In genomic region chr1:226403522-226404034, GRCh38 we compare ENCODE assay signal across 8 cellular contexts. TPM values are rescaled to one million over a fixed set of nuclear protein-coding genes. Genes with fewer than 3 reads are reported as not detected.
DNase-seq lines count a peak whose midpoint lies in the region; ATAC-seq and TF ChIP-seq lines count a peak whose summit lies in the region.

No MANE protein-coding gene starts in this region.

- H3K4me2 ChIP-seq in Loucy (ENCODE audit: low read depth, low read length, poor library complexity, severe bottlenecking) (peak overlapping the region; percentile 98), osteoblast (ENCODE audit: insufficient read depth, low read length) (no peak overlapping the region)

- ATAC-seq in HG03139 (IDR thresholded peaks at IDR 0.05; ENCODE audit: unreplicated experiment) (no peak), GM18519 (IDR thresholded peaks at IDR 0.05; ENCODE audit: low FRiP score, unreplicated experiment) (no peak)

- peaks cover 75% of the 10 kb centered on the region for H4K20me1 ChIP-seq in Loucy (ENCODE audit: insufficient read depth, low read length, poor library complexity, severe bottlenecking)
- H4K20me1 ChIP-seq in osteoblast (ENCODE audit: insufficient read depth, low read length), result peaks cover 37% of the 10 kb centered on the region

- H3K27ac ChIP-seq in osteoblast (ENCODE audit: low read depth, low read length), result no peak overlapping the region

- peaks cover 41% of the 10 kb centered on the region for H3K36me3 Mint-ChIP-seq in T-helper 1 cell treated with Interleukin-12 subunit alpha and Interleukin-12 subunit beta and Interleukin-4 antibody, amounts not matched to agents 30 μg/mL and 1 μg/mL, for 36 hours (ENCODE audit: low read depth)
- peaks cover 28% of the 10 kb centered on the region for H3K36me3 Mint-ChIP-seq in chondrocyte (ENCODE audit: low read depth)

- H3K4me3 ChIP-seq in Loucy (ENCODE audit: low read length, poor library complexity, severe bottlenecking) (peak overlapping the region; percentile 91), osteoblast (ENCODE audit: insufficient read depth, low read length) (no peak overlapping the region)

- TF ChIP-seq CTCF in Loucy (conservative IDR thresholded peaks at IDR 0.05; ENCODE audit: low read length) (peak; percentile 42), chondrocyte (IDR thresholded peaks at IDR 0.05) (peak; percentile 65), osteoblast (IDR thresholded peaks at IDR 0.05; ENCODE audit: extremely low read depth, low read depth, low read length) (peak; percentile 30)

- peaks cover 35% of the 10 kb centered on the region for H3K4me1 Mint-ChIP-seq in T-helper 1 cell treated with Interleukin-12 subunit alpha and Interleukin-12 subunit beta and Interleukin-4 antibody, amounts not matched to agents 30 μg/mL and 1 μg/mL, for 36 hours (ENCODE audit: low read depth)
- peaks cover 43% of the 10 kb centered on the region for H3K4me1 Mint-ChIP-seq in chondrocyte (ENCODE audit: low read depth)

- no peak overlapping the region for H3K4me3 Mint-ChIP-seq in T-helper 1 cell treated with Interleukin-12 subunit alpha and Interleukin-12 subunit beta and Interleukin-4 antibody, amounts not matched to agents 30 μg/mL and 1 μg/mL, for 36 hours
- no peak overlapping the region for H3K4me3 Mint-ChIP-seq in chondrocyte (ENCODE audit: unreplicated experiment)

- peak overlapping the region; percentile 92 for H3K9ac ChIP-seq in Loucy (ENCODE audit: low read depth, low read length, poor library complexity, severe bottlenecking)

- H3K9me2 ChIP-seq in Loucy (replicated peaks; ENCODE audit: low read depth, low read length), result no peaks in the 10 kb centered on the region

- peak overlapping the region; percentile 64 for H3K27ac Mint-ChIP-seq in T-helper 1 cell treated with Interleukin-12 subunit alpha and Interleukin-12 subunit beta and Interleukin-4 antibody, amounts not matched to agents 30 μg/mL and 1 μg/mL, for 36 hours
- peak overlapping the region; percentile 63 for H3K27ac Mint-ChIP-seq in chondrocyte (ENCODE audit: unreplicated experiment)

- no peaks in the 10 kb centered on the region for H3F3A ChIP-seq in Loucy (ENCODE audit: low read depth)

- H3K9me3 ChIP-seq in Loucy (ENCODE audit: insufficient read depth, low read depth, low read length), result no peaks in the 10 kb centered on the region
- H3K9me3 ChIP-seq in osteoblast (ENCODE audit: low read depth, low read length), result no peaks in the 10 kb centered on the region

- H3K27me3 ChIP-seq in Loucy (ENCODE audit: insufficient read depth, low read length, poor library complexity, severe bottlenecking) (no peaks in the 10 kb centered on the region), osteoblast (ENCODE audit: insufficient read depth, low read length) (no peaks in the 10 kb centered on the region)

- H3K4me1 ChIP-seq in Loucy (ENCODE audit: insufficient read depth, low read length, poor library complexity, severe bottlenecking) (peaks cover 53% of the 10 kb centered on the region), osteoblast (ENCODE audit: insufficient read depth, low read length) (peaks cover 22% of the 10 kb centered on the region)

- H2AFZ ChIP-seq in Loucy (ENCODE audit: low read length) (no peak overlapping the region), osteoblast (ENCODE audit: low read length) (no peak overlapping the region)

- peaks cover 37% of the 10 kb centered on the region; the same call in 1 of the 2 replicates for H3K36me3 ChIP-seq in Loucy (ENCODE audit: insufficient read depth, low read length)
- H3K36me3 ChIP-seq in osteoblast (ENCODE audit: insufficient read depth, low read length), result peaks cover 24% of the 10 kb centered on the region

- no peaks in the 10 kb centered on the region for H3K27me3 Mint-ChIP-seq in T-helper 1 cell treated with Interleukin-12 subunit alpha and Interleukin-12 subunit beta and Interleukin-4 antibody, amounts not matched to agents 30 μg/mL and 1 μg/mL, for 36 hours (ENCODE audit: low read depth)
- no peaks in the 10 kb centered on the region for H3K27me3 Mint-ChIP-seq in chondrocyte (ENCODE audit: low read depth)

- DNase-seq in T-helper 1 cell (no peak), chondrocyte (ENCODE audit: low spot score) (no peak), osteoblast (ENCODE audit: insufficient read length, low spot score, missing footprints) (peak; percentile 82), activated gamma-delta T cell treated with Interleukin-2 at 50 U/mL for 16 hours (no peak)

- no peaks in the 10 kb centered on the region for H3K9me3 Mint-ChIP-seq in T-helper 1 cell treated with Interleukin-12 subunit alpha and Interleukin-12 subunit beta and Interleukin-4 antibody, amounts not matched to agents 30 μg/mL and 1 μg/mL, for 36 hours
- no peaks in the 10 kb centered on the region for H3K9me3 Mint-ChIP-seq in chondrocyte (ENCODE audit: low read depth)

- H3K79me2 ChIP-seq in Loucy (ENCODE audit: insufficient read depth, low read length) (peaks cover 89% of the 10 kb centered on the region), osteoblast (ENCODE audit: insufficient read depth, low read length) (peaks cover 59% of the 10 kb centered on the region)

RNA-seq across cellular contexts. Expression of gene PARP1, which starts 4.3 kb away (rescaled TPM):
- total RNA-seq in chondrocyte (43.9 to 77.5 TPM (median 48.6 TPM) in 3 replicates), osteoblast (38.6 and 51.0 TPM in 2 replicates)
